In the genomic region with DNA sequence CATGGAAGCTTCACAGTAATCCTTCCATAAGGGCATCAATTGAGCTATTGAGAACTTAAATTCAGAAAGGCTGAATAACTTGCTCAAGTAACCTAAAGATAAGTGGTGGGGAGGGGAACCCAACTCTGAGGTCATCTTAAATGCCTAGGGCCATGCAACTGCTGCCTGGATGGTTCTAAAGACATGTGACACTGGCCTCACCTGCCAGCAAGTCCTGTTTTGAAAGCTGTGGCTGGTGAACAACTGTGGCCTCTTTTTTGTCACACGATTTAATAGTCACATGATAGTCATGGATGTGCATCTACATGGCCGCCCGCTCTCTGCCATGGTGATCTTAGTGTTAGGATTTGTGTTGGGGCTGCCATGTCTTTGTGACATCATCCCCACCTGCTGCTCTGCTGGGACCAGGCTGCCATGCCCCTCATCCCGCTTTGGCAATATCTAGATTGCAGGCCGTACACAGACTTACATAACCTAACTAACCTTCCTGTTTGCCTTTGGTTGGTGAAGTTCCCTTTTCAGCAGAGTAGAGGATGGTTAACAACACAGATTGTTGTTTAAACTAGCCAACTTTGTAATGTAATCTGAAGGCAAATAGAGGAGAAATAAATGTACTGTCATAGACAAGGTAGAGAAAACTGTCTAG, we compare ENCODE assay signal across 29 cellular contexts.
"Had no signal": no experiment of that assay in that cellular context is flagged by ENCODE, and none has a peak within 500 bp of the region (broad histone marks: within the 10 kb centered on the region; RNA-seq: fewer than 3 reads in every experiment).

No MANE protein-coding gene starts in this region.

- H3K27me3 Mint-ChIP-seq: activated naive CD4-positive, alpha-beta T cell treated with anti-CD3 and anti-CD28 coated beads, Interleukin-2, amount 10 ng/mL, durations not matched to agents 7 days and 5 days had no signal

- H3K27ac Mint-ChIP-seq: activated CD4-positive, alpha-beta memory T cell treated with anti-CD3 and anti-CD28 coated beads, Interleukin-2, amount 10 ng/mL, durations not matched to agents 7 days and 5 days; activated CD4-positive, alpha-beta T cell treated with anti-CD3 and anti-CD28 coated beads for 36 hours; activated CD4-positive, alpha-beta T cell treated with anti-CD3 and anti-CD28 coated beads, Interleukin-2, amount 10 ng/mL, durations not matched to agents 24 days and 14 days; activated naive CD4-positive, alpha-beta T cell treated with anti-CD3 and anti-CD28 coated beads, Interleukin-2, amount 10 ng/mL, durations not matched to agents 7 days and 5 days; activated naive CD4-positive, alpha-beta T cell treated with anti-CD3 and anti-CD28 coated beads, Interleukin-2, amount 50 U/mL, for 72 hours; activated naive CD8-positive, alpha-beta T cell treated with anti-CD3 and anti-CD28 coated beads, Interleukin-2, amount 10 ng/mL, durations not matched to agents 7 days and 5 days; activated T-cell treated with anti-CD3 and anti-CD28 coated beads, Interleukin-2, amount 50 U/mL, for 24 hours; activated T-cell treated with anti-CD3 and anti-CD28 coated beads, Interleukin-2, amount 50 U/mL, for 72 hours had no signal

- DNase-seq: activated CD4-positive, alpha-beta memory T cell treated with anti-CD3 and anti-CD28 coated beads, Interleukin-2, amount 10 ng/mL, durations not matched to agents 7 days and 5 days; activated CD4-positive, alpha-beta T cell treated with anti-CD3 and anti-CD28 coated beads for 36 hours; activated CD4-positive, alpha-beta T cell treated with anti-CD3 and anti-CD28 coated beads, Interleukin-2, amount 10 ng/mL, durations not matched to agents 24 days and 14 days; activated CD4-positive, CD25-positive, alpha-beta regulatory T cell; activated CD4-positive, CD25-positive, alpha-beta regulatory T cell treated with anti-CD3 and anti-CD28 coated beads, Interleukin-2, amount 50 U/mL, for 72 hours; activated CD8-positive, alpha-beta memory T cell treated with anti-CD3 and anti-CD28 coated beads, Interleukin-2, amount 50 U/mL, for 48 hours; activated gamma-delta T cell; activated naive CD4-positive, alpha-beta T cell; activated naive CD4-positive, alpha-beta T cell treated with anti-CD3 and anti-CD28 coated beads, Interleukin-2, amount 10 ng/mL, durations not matched to agents 7 days and 5 days; activated naive CD8-positive, alpha-beta T cell treated with anti-CD3 and anti-CD28 coated beads, Interleukin-2, amount 10 ng/mL, durations not matched to agents 7 days and 5 days; activated T-cell treated with anti-CD3 and anti-CD28 coated beads for 4 hours; activated T-cell treated with anti-CD3 and anti-CD28 coated beads, Interleukin-2, amount 50 U/mL, for 24 hours; activated T-cell treated with anti-CD3 and anti-CD28 coated beads, Interleukin-2, amount 50 U/mL, for 72 hours; central memory CD4-positive, alpha-beta T cell; cerebellar nuclear complex; colonic mucosa; effector CD8-positive, alpha-beta T cell; foreskin fibroblast; head of caudate nucleus; T-helper 2 cell had no signal

- FAIRE-seq: endometrium, endothelial cell of umbilical vein, frontal cortex had no signal

- ATAC-seq: activated CD4-positive, alpha-beta T cell treated with anti-CD3 and anti-CD28 coated beads for 36 hours; activated naive CD4-positive, alpha-beta T cell treated with anti-CD3 and anti-CD28 coated beads, Interleukin-2, amount 50 U/mL, for 72 hours; activated T-cell treated with anti-CD3 and anti-CD28 coated beads, Interleukin-2, amount 50 U/mL, for 72 hours had no signal

- H3K36me3 ChIP-seq: ascending aorta, breast epithelium, cardiac muscle cell, colonic mucosa had no signal

- H3K36me3 Mint-ChIP-seq: activated naive CD4-positive, alpha-beta T cell treated with anti-CD3 and anti-CD28 coated beads, Interleukin-2, amount 10 ng/mL, durations not matched to agents 7 days and 5 days; activated naive CD4-positive, alpha-beta T cell treated with anti-CD3 and anti-CD28 coated beads, Interleukin-2, amount 50 U/mL, for 72 hours; activated naive CD8-positive, alpha-beta T cell treated with anti-CD3 and anti-CD28 coated beads, Interleukin-2, amount 10 ng/mL, durations not matched to agents 7 days and 5 days had no signal

- H3K9me3 Mint-ChIP-seq: activated CD4-positive, alpha-beta memory T cell treated with anti-CD3 and anti-CD28 coated beads, Interleukin-2, amount 10 ng/mL, durations not matched to agents 7 days and 5 days; activated CD4-positive, alpha-beta T cell treated with anti-CD3 and anti-CD28 coated beads, Interleukin-2, amount 10 ng/mL, durations not matched to agents 24 days and 14 days; activated naive CD4-positive, alpha-beta T cell treated with anti-CD3 and anti-CD28 coated beads, Interleukin-2, amount 10 ng/mL, durations not matched to agents 7 days and 5 days; activated naive CD8-positive, alpha-beta T cell treated with anti-CD3 and anti-CD28 coated beads, Interleukin-2, amount 10 ng/mL, durations not matched to agents 7 days and 5 days; activated T-cell treated with anti-CD3 and anti-CD28 coated beads, Interleukin-2, amount 50 U/mL, for 24 hours; activated T-cell treated with anti-CD3 and anti-CD28 coated beads, Interleukin-2, amount 50 U/mL, for 72 hours had no signal

- H3K9me3 ChIP-seq: ascending aorta, breast epithelium, colonic mucosa had no signal

- H3K4me3 Mint-ChIP-seq: activated CD4-positive, alpha-beta memory T cell treated with anti-CD3 and anti-CD28 coated beads, Interleukin-2, amount 10 ng/mL, durations not matched to agents 7 days and 5 days; activated CD4-positive, alpha-beta T cell treated with anti-CD3 and anti-CD28 coated beads for 36 hours; activated CD4-positive, alpha-beta T cell treated with anti-CD3 and anti-CD28 coated beads, Interleukin-2, amount 10 ng/mL, durations not matched to agents 24 days and 14 days; activated naive CD4-positive, alpha-beta T cell treated with anti-CD3 and anti-CD28 coated beads, Interleukin-2, amount 10 ng/mL, durations not matched to agents 7 days and 5 days; activated naive CD8-positive, alpha-beta T cell treated with anti-CD3 and anti-CD28 coated beads, Interleukin-2, amount 10 ng/mL, durations not matched to agents 7 days and 5 days; activated T-cell treated with anti-CD3 and anti-CD28 coated beads, Interleukin-2, amount 50 U/mL, for 24 hours; activated T-cell treated with anti-CD3 and anti-CD28 coated beads, Interleukin-2, amount 50 U/mL, for 72 hours; brain had no signal

- H3K27ac ChIP-seq: ascending aorta, breast epithelium, cardiac muscle cell, colonic mucosa, epithelial cell of prostate had no signal

- H3K4me1 Mint-ChIP-seq: activated CD4-positive, alpha-beta memory T cell treated with anti-CD3 and anti-CD28 coated beads, Interleukin-2, amount 10 ng/mL, durations not matched to agents 7 days and 5 days; activated CD4-positive, alpha-beta T cell treated with anti-CD3 and anti-CD28 coated beads for 36 hours; activated CD4-positive, alpha-beta T cell treated with anti-CD3 and anti-CD28 coated beads, Interleukin-2, amount 10 ng/mL, durations not matched to agents 24 days and 14 days; activated naive CD4-positive, alpha-beta T cell treated with anti-CD3 and anti-CD28 coated beads, Interleukin-2, amount 10 ng/mL, durations not matched to agents 7 days and 5 days had no signal

- H3K4me1 ChIP-seq: ascending aorta, colonic mucosa had no signal

- H3K4me3 ChIP-seq: ascending aorta, breast epithelium, cardiac muscle cell, colonic mucosa had no signal

- H3K27me3 ChIP-seq: ascending aorta, breast epithelium, cardiac muscle cell, colonic mucosa had no signal
